18 cellular contexts compared by ENCODE assay signal in genomic region chr1:55559802-55560201, GRCh38.
DNase-seq lines count a peak whose midpoint lies in the region; ATAC-seq and TF ChIP-seq lines count a peak whose summit lies in the region.
"Had no signal": no experiment of that assay in that cellular context is flagged by ENCODE, and none has a peak within 500 bp of the region (broad histone marks: within the 10 kb centered on the region; RNA-seq: fewer than 3 reads in every experiment).

No MANE protein-coding gene starts in this region.

- no peak overlapping the region for H3K27ac Mint-ChIP-seq in CD4-positive, alpha-beta memory T cell
- H3K27ac Mint-ChIP-seq: CD8-positive, alpha-beta memory T cell; H9 had no signal

- no peak for TF ChIP-seq CTCF in AG09319 (IDR thresholded peaks at IDR 0.05; ENCODE audit: low read depth, low read length)
- TF ChIP-seq CTCF in hepatocyte (IDR thresholded peaks at IDR 0.05; ENCODE audit: poor library complexity): no peak
- TF ChIP-seq CTCF in suprapubic skin (IDR thresholded peaks at IDR 0.05): no peak

- CTCF ChIA-PET in CD4-positive, alpha-beta memory T cell (lab: Charles Lee; ENCODE audit: partially characterized antibody): no interaction called here

- H2AFZ ChIP-seq in hepatocyte: no peak overlapping the region

- H3K4me3 ChIP-seq in adipocyte (ENCODE audit: low read length) (no peak overlapping the region), hepatocyte (no peak overlapping the region), suprapubic skin (no peak overlapping the region)
- no peak overlapping the region for H3K4me3 ChIP-seq in CD4-positive, alpha-beta memory T cell (ENCODE audit: low read length in 2 of 2)
- H3K4me3 ChIP-seq: BLaER1 treated with 17β-estradiol and CSF1 and Interleukin-3, amounts not matched to agents 10 nM and 100 nM; SK-N-MC had no signal

- TF ChIP-seq EP300 in suprapubic skin (IDR thresholded peaks at IDR 0.05): no peak

- H3K36me3 ChIP-seq in adipocyte (ENCODE audit: control insufficient read depth, insufficient read depth, low read length, severe bottlenecking) (no peaks in the 10 kb centered on the region), hepatocyte (replicated peaks; ENCODE audit: insufficient read depth, low read depth) (no peaks in the 10 kb centered on the region), suprapubic skin (no peaks in the 10 kb centered on the region)
- H3K36me3 ChIP-seq in CD4-positive, alpha-beta memory T cell (ENCODE audit: insufficient read depth, low read length): no peaks in the 10 kb centered on the region
- H3K36me3 ChIP-seq: BLaER1 treated with 17β-estradiol and CSF1 and Interleukin-3, amounts not matched to agents 10 nM and 100 nM had no signal

- H3K4me1 ChIP-seq in adipocyte (ENCODE audit: control insufficient read depth, insufficient read depth, low read length) (peaks cover 4% of the 10 kb centered on the region), hepatocyte (ENCODE audit: insufficient read depth) (peaks cover 13% of the 10 kb centered on the region), suprapubic skin (peaks cover 7% of the 10 kb centered on the region)
- no peaks in the 10 kb centered on the region for H3K4me1 ChIP-seq in CD4-positive, alpha-beta memory T cell (ENCODE audit: insufficient read depth, low read length)
- H3K4me1 ChIP-seq: BLaER1 treated with 17β-estradiol and CSF1 and Interleukin-3, amounts not matched to agents 10 nM and 100 nM had no signal

- H3K4me3 Mint-ChIP-seq in CD4-positive, alpha-beta memory T cell: no peak overlapping the region
- H3K4me3 Mint-ChIP-seq: CD8-positive, alpha-beta memory T cell; H9 had no signal

- H3K9me3 ChIP-seq in adipocyte (ENCODE audit: control insufficient read depth, low read length): no peaks in the 10 kb centered on the region
- no peaks in the 10 kb centered on the region for H3K9me3 ChIP-seq in hepatocyte (ENCODE audit: low read depth)
- no peaks in the 10 kb centered on the region for H3K9me3 ChIP-seq in suprapubic skin
- H3K9me3 ChIP-seq in CD4-positive, alpha-beta memory T cell (ENCODE audit: control insufficient read depth in 1 of 2, low read length in 2 of 2): no peaks in the 10 kb centered on the region

- H3K4me2 ChIP-seq in hepatocyte: no peak overlapping the region
- H3K4me2 ChIP-seq: BLaER1 treated with 17β-estradiol and CSF1 and Interleukin-3, amounts not matched to agents 10 nM and 100 nM had no signal

- H3K27ac ChIP-seq in hepatocyte (peak overlapping the region; percentile 77), suprapubic skin (peak overlapping the region; percentile 75)
- no peak overlapping the region for H3K27ac ChIP-seq in CD4-positive, alpha-beta memory T cell (ENCODE audit: low read depth, low read length)
- H3K27ac ChIP-seq: BLaER1 treated with 17β-estradiol and CSF1 and Interleukin-3, amounts not matched to agents 10 nM and 100 nM; SK-N-MC had no signal

- H3K27me3 Mint-ChIP-seq in CD4-positive, alpha-beta memory T cell: peaks cover 2% of the 10 kb centered on the region in 2 donors
- H3K27me3 Mint-ChIP-seq: CD8-positive, alpha-beta memory T cell had no signal

- no peaks in the 10 kb centered on the region for H3K9me2 ChIP-seq in hepatocyte (replicated peaks; ENCODE audit: insufficient read depth)

- DNase-seq in AG09319 (ENCODE audit: extremely low read depth, low read depth) (peak; percentile 28), adipocyte (ENCODE audit: low read depth) (peak; percentile 55), hepatocyte (ENCODE audit: low spot score) (no peak), suprapubic skin (ENCODE audit: low spot score in 2 of 2) (no peak), NCI-H2196 treated with DMSO at 0.1 percent for 48 hours (lab: John Stamatoyannopoulos, UW; ENCODE audit: unreplicated experiment) (no peak), NCI-H2227 (lab: John Stamatoyannopoulos, UW; ENCODE audit: unreplicated experiment) (no peak)
- DNase-seq in CD4-positive, alpha-beta memory T cell: no peak
- DNase-seq: CD8-positive, alpha-beta memory T cell; DMS53; H9; NCI-H2081; NCI-H2227 treated with DMSO at 0.1 percent for 48 hours; NCI-H82; OCI-M1; SHP77 had no signal

- H3K4me1 Mint-ChIP-seq in CD4-positive, alpha-beta memory T cell: no peaks in the 10 kb centered on the region
- H3K4me1 Mint-ChIP-seq: CD8-positive, alpha-beta memory T cell; H9 had no signal

- no peak overlapping the region for H3K9ac ChIP-seq in adipocyte (ENCODE audit: low read length)
- H3K9ac ChIP-seq: BLaER1 treated with 17β-estradiol and CSF1 and Interleukin-3, amounts not matched to agents 10 nM and 100 nM had no signal

- 75% methylated on average over 6 of the region's 6 CpGs for WGBS in hepatocyte (ENCODE audit: low lambda C conversion rate, missing lambda C conversion rate)
- 41% methylated on average over 6 of the region's 6 CpGs for WGBS in suprapubic skin

- ATAC-seq in GM21381 (IDR thresholded peaks at IDR 0.05; ENCODE audit: unreplicated experiment): no peak

- H3K9me3 Mint-ChIP-seq in CD4-positive, alpha-beta memory T cell: no peaks in the 10 kb centered on the region
- H3K9me3 Mint-ChIP-seq: H9 had no signal

- H3K27me3 ChIP-seq in adipocyte (replicated peaks; ENCODE audit: control insufficient read depth, insufficient read depth, low read length) (no peaks in the 10 kb centered on the region), hepatocyte (no peaks in the 10 kb centered on the region), suprapubic skin (no peaks in the 10 kb centered on the region)
- H3K27me3 ChIP-seq in CD4-positive, alpha-beta memory T cell (ENCODE audit: insufficient read depth, low read length): no peaks in the 10 kb centered on the region
- H3K27me3 ChIP-seq: BLaER1 treated with 17β-estradiol and CSF1 and Interleukin-3, amounts not matched to agents 10 nM and 100 nM had no signal

- no peaks in the 10 kb centered on the region for H3K36me3 Mint-ChIP-seq in CD4-positive, alpha-beta memory T cell
- H3K36me3 Mint-ChIP-seq: CD8-positive, alpha-beta memory T cell had no signal

- intact Hi-C loops in CD4-positive, alpha-beta memory T cell (cut with micrococcal nuclease): no loop called here

- no peaks in the 10 kb centered on the region for H4K20me1 ChIP-seq in hepatocyte (ENCODE audit: insufficient read depth, poor library complexity, severe bottlenecking)
- H4K20me1 ChIP-seq: BLaER1 treated with 17β-estradiol and CSF1 and Interleukin-3, amounts not matched to agents 10 nM and 100 nM had no signal

- H3K79me2 ChIP-seq in hepatocyte: no peaks in the 10 kb centered on the region

- POLR2A ChIA-PET in CD4-positive, alpha-beta memory T cell (lab: Charles Lee; ENCODE audit: partially characterized antibody): no interaction called here

- no peak for TF ChIP-seq POLR2A in suprapubic skin (IDR thresholded peaks at IDR 0.05)

Comparison
In these comparisons a context has a peak if more than half of its experiments do, and no peak if none do; other contexts are left out.
1. DNase-seq: peak in AG09319 (single experiment) and adipocyte (single experiment); none in hepatocyte (single experiment), suprapubic skin (0 of 2), CD4-positive, alpha-beta memory T cell (0 of 5), NCI-H2196 treated with DMSO at 0.1 percent for 48 hours (single experiment) and NCI-H2227 (single experiment).